1 cellular context compared by ENCODE assay signal in the genomic region with DNA sequence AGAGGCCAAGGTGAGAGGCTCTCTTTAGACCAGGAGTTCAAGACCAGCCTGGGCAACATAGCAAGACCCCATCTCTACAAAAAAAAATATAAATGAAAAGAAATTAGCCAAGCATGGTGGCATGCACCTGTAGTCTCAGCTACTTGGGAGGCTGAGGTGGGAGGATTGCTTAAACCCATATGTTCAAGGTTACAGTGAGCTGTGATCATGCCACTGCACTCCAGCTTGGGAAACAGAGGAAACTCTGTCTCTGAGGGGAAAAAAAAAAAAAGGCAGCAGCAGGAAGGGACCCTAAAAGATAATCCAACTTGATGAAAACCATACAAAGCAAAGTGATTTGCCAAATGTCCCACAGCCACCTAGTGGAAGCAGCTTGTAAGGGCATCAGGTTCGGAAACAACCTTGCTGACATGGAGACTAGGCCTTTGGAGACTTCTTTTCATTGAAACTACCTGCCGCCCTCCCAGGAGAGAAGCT.
TF ChIP-seq lines count a peak whose summit lies in the region.

No MANE protein-coding gene starts in this region.

TF ChIP-seq in GM12878, 131 proteins besides CTCF, POLR2A, EP300 and RAD21:
- no peak for TF ChIP-seq LARP7 (IDR thresholded peaks at IDR 0.05)
- TF ChIP-seq RUNX3 (IDR thresholded peaks at IDR 0.05; ENCODE audit: low read length) = peak; percentile 7; the same call in 1 of the 2 replicates
- 0 out of 2 replicates have a peak, but pooled peaks have one; percentile 12 for TF ChIP-seq YY1 (IDR thresholded peaks at IDR 0.05; ENCODE audit: low read depth, low read length)
- no peak for TF ChIP-seq RFX5 (IDR thresholded peaks at IDR 0.05; ENCODE audit: low read depth, low read length)
- TF ChIP-seq SMC3 (IDR thresholded peaks at IDR 0.05; ENCODE audit: borderline replicate concordance, low read length) = peak; percentile 50; the same call in 1 of the 2 replicates
